Comparison of ENCODE assay signal across 32 cellular contexts in the genomic region with DNA sequence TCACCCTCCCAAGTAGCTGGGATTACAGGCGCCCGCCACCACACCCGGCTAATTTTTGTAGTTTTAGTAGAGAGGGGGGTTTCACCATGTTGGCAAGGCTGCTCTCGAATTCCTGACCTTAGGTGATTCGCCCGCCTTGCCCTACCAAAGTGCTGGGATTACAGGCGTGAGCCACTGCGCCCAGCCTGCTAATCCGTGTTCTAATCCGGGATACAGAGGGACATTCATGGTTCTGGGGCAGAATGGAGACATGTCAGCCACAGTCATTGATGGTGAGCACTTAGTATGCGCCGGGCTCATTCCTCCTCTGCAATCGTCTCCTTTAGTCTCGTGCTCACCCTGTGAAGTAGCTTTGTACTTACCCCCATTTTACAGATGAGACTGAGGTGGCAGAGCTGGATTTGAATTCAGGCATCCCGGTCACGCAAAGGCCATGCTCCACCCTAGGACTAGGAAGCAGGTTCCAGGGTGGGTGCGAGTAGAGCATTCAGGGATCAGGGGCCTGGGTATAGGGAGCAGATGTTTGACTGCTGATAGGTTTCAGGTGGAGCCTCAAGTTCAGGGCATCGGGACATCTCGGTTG. TPM values are rescaled to one million over a fixed set of nuclear protein-coding genes. Genes with fewer than 3 reads are reported as not detected.
DNase-seq lines count a peak whose midpoint lies in the region; ATAC-seq, FAIRE-seq and TF ChIP-seq lines count a peak whose summit lies in the region.
"Had no signal": no experiment of that assay in that cellular context is flagged by ENCODE, and none has a peak within 500 bp of the region (broad histone marks: within the 10 kb centered on the region; RNA-seq: fewer than 3 reads in every experiment).

No MANE protein-coding gene starts in this region.

- CTCF ChIA-PET in HepG2 (lab: Yijun Ruan, JAX; ENCODE audit: low intra/inter-chr PET ratio, low total read pairs): no interaction called here
- CTCF ChIA-PET in activated CD8-positive, alpha-beta T cell treated with anti-CD3 and anti-CD28 coated beads for 36 hours (lab: Charles Lee): interaction anchor here (2.0 kb wide), 1 partner anchor 9 kb away, joined by 5 read pairs; the partner anchor contains the start of gene RRAS

- no peak for DNase-seq in HepG2 (ENCODE audit: low spot score)
- no peak for DNase-seq in right lobe of liver
- peak; percentile 50 for DNase-seq in WERI-Rb-1
- DNase-seq in neural progenitor cell (ENCODE audit: low spot score): no peak
- DNase-seq in HuH-7 (ENCODE audit: low spot score): no peak
- no peak for DNase-seq in activated CD8-positive, alpha-beta T cell treated with anti-CD3 and anti-CD28 coated beads for 36 hours
- no peak for DNase-seq in NCI-H146 (lab: John Stamatoyannopoulos, UW)
- DNase-seq in posterior cingulate gyrus: no peak
- DNase-seq: activated CD4-positive, alpha-beta T cell treated with anti-CD3 and anti-CD28 coated beads for 48 hours; activated effector memory CD4-positive, alpha-beta T cell treated with anti-CD3 and anti-CD28 coated beads, Interleukin-2, amount 50 U/mL, for 16 hours; activated T-cell treated with anti-CD3 and anti-CD28 coated beads, Interleukin-2, amount 50 U/mL, for 1 hour; KG1; MG63; naive B cell; NCI-H1105; NCI-H1930; NCI-H524; PC-3; retina; SHP77; stimulated activated CD4-positive, alpha-beta T cell treated with anti-CD3 and anti-CD28 coated beads, Interleukin-1b, Interleukin-23, amount 100 ng/mL, for 48 hours; stimulated activated naive CD8-positive, alpha-beta T cell treated with anti-CD3 and anti-CD28 coated beads, Interleukin-15, Interleukin-2, amounts not matched to agents 100 U/mL and 50 U/mL, for 24 hours; testis had no signal

- H3K27ac Mint-ChIP-seq in neural progenitor cell: peak overlapping the region; percentile 74
- H3K27ac Mint-ChIP-seq in activated CD8-positive, alpha-beta T cell treated with anti-CD3 and anti-CD28 coated beads for 36 hours: no peak overlapping the region
- H3K27ac Mint-ChIP-seq: dendritic cell treated with granulocyte-macrophage colony-stimulating factor and Interleukin-4, amounts not matched to agents 40 ng/mL and 50 ng/mL, for 4 days; endodermal cell had no signal

- H3K9ac ChIP-seq in HepG2 (ENCODE audit: insufficient read depth, low read depth, low read length) (no peak overlapping the region), neural progenitor cell (no peak overlapping the region)

- POLR2A ChIA-PET in HepG2 (lab: Yijun Ruan, JAX): interaction anchor here (1.0 kb wide), 1 partner anchor 9 kb away, joined by 5 read pairs; no protein-coding TSS in a partner anchor
- POLR2A ChIA-PET in activated CD8-positive, alpha-beta T cell treated with anti-CD3 and anti-CD28 coated beads for 36 hours (lab: Charles Lee): interaction anchor here (1.2 kb wide), 1 partner anchor 67 kb away, joined by 3 read pairs; no protein-coding TSS in a partner anchor

- no TSS peak for BruUV-seq in HepG2 (replicated peaks; lab: Mats Ljungman, UMichigan)

- H3K27ac ChIP-seq in HepG2 (ENCODE audit: extremely low read length, insufficient read depth, low read length) (no peak overlapping the region), right lobe of liver (no peak overlapping the region), WERI-Rb-1 (no peak overlapping the region), neural progenitor cell (no peak overlapping the region)

- H2AFZ ChIP-seq in HepG2 (ENCODE audit: low read length) (no peak overlapping the region), neural progenitor cell (replicated peaks) (no peak overlapping the region)

- peaks cover 10% of the 10 kb centered on the region; the same call in 1 of the 2 replicates for H3K4me1 ChIP-seq in HepG2 (ENCODE audit: insufficient read depth, low read length)
- H3K4me1 ChIP-seq in right lobe of liver: peaks cover 0 to 8% (median 0%) of the 10 kb centered on the region in 4 donors
- peaks cover 14% of the 10 kb centered on the region for H3K4me1 ChIP-seq in neural progenitor cell

- in situ Hi-C loops in HepG2 (cut with HindIII; ENCODE audit: extremely low pct_ligation_motif_present, low pct_unique_long_range_greater_than_20kb): no loop called here

- peaks cover under 1 to 2% of the 10 kb centered on the region in 2 experiments; a peak in 1 of 5 replicates for H3K36me3 ChIP-seq in HepG2 (replicated peaks in 1 of 2; ENCODE audit: control insufficient read depth in 1 of 2, insufficient read depth in 2 of 2, low read length in 2 of 2)
- peaks cover 0 to 6% (median 0%) of the 10 kb centered on the region in 4 donors for H3K36me3 ChIP-seq in right lobe of liver
- peaks cover 20% of the 10 kb centered on the region for H3K36me3 ChIP-seq in WERI-Rb-1
- H3K36me3 ChIP-seq in neural progenitor cell: no peaks in the 10 kb centered on the region

- H3K4me1 Mint-ChIP-seq in neural progenitor cell: peaks cover 24% of the 10 kb centered on the region
- H3K4me1 Mint-ChIP-seq in activated CD8-positive, alpha-beta T cell treated with anti-CD3 and anti-CD28 coated beads for 36 hours (ENCODE audit: low read depth): no peaks in the 10 kb centered on the region
- H3K4me1 Mint-ChIP-seq: endodermal cell had no signal

- no peak for FAIRE-seq in HepG2 (lab: Jason Lieb, UNC)
- FAIRE-seq: GM12891, keratinocyte, small intestine, urothelium cell line had no signal

- H3K27me3 Mint-ChIP-seq in neural progenitor cell (ENCODE audit: insufficient read depth, low read depth): peaks cover 6% of the 10 kb centered on the region
- H3K27me3 Mint-ChIP-seq in activated CD8-positive, alpha-beta T cell treated with anti-CD3 and anti-CD28 coated beads for 36 hours: no peaks in the 10 kb centered on the region
- H3K27me3 Mint-ChIP-seq: central memory CD8-positive, alpha-beta T cell; naive B cell had no signal

- no peak overlapping the region for H3K4me3 ChIP-seq in HepG2 (replicated peaks in 1 of 3; ENCODE audit: insufficient read depth in 1 of 3, low read depth in 2 of 3, low read length in 3 of 3)
- H3K4me3 ChIP-seq in right lobe of liver: no peak overlapping the region
- no peak overlapping the region for H3K4me3 ChIP-seq in WERI-Rb-1 (ENCODE audit: low read depth, low read length)
- no peak overlapping the region for H3K4me3 ChIP-seq in neural progenitor cell
- H3K4me3 ChIP-seq: esophagus muscularis mucosa, MG63, testis had no signal

- H3K4me2 ChIP-seq in HepG2 (ENCODE audit: low read depth, low read length) (no peak overlapping the region), neural progenitor cell (no peak overlapping the region)

- H3K27me3 ChIP-seq in HepG2 (ENCODE audit: control insufficient read depth in 1 of 2, insufficient read depth in 2 of 2, low read length in 2 of 2): no peaks in the 10 kb centered on the region
- no peaks in the 10 kb centered on the region for H3K27me3 ChIP-seq in right lobe of liver
- H3K27me3 ChIP-seq in WERI-Rb-1 (ENCODE audit: insufficient read depth, low read depth, severe bottlenecking): no peaks in the 10 kb centered on the region
- no peaks in the 10 kb centered on the region for H3K27me3 ChIP-seq in neural progenitor cell
- H3K27me3 ChIP-seq: esophagus muscularis mucosa, MG63, testis had no signal

- TF ChIP-seq POLR2A in HepG2 (IDR thresholded peaks at IDR 0.05; ENCODE audit: insufficient read depth in 1 of 2, low read depth in 2 of 2, low read length in 2 of 2) (no peak), right lobe of liver (IDR thresholded peaks at IDR 0.05) (no peak)

- H4K20me1 ChIP-seq in HepG2 (ENCODE audit: insufficient read depth, low read length) (no peaks in the 10 kb centered on the region), neural progenitor cell (ENCODE audit: low read depth) (no peaks in the 10 kb centered on the region)

- ATAC-seq in HepG2: 0 out of 3 replicates have a peak, but pooled peaks have one; percentile 9
- ATAC-seq in right lobe of liver: no peak
- ATAC-seq in activated CD8-positive, alpha-beta T cell treated with anti-CD3 and anti-CD28 coated beads for 36 hours: no peak
- ATAC-seq: stimulated activated naive CD8-positive, alpha-beta T cell treated with anti-CD3 and anti-CD28 coated beads, Interleukin-15, Interleukin-2, amounts not matched to agents 100 U/mL and 50 U/mL, for 24 hours had no signal

- intact Hi-C loops in HepG2 (cut with micrococcal nuclease; ENCODE audit: unreplicated experiment): loop anchor here (1.0 kb wide), 1 partner anchor 15 kb away; no protein-coding TSS in a partner anchor
- intact Hi-C loops in right lobe of liver (cut with DNase I): no loop called here
- intact Hi-C loops in activated CD8-positive, alpha-beta T cell treated with anti-CD3 and anti-CD28 coated beads for 36 hours (cut with micrococcal nuclease): no loop called here
- intact Hi-C loops in posterior cingulate gyrus (cut with DNase I): no loop called here

- no peak for TF ChIP-seq EP300 in HepG2 (IDR thresholded peaks at IDR 0.05; ENCODE audit: low read depth in 2 of 2, low read length in 2 of 2)
- TF ChIP-seq EP300 in HepG2 (CRISPR knock-in tag; IDR thresholded peaks at IDR 0.05; ENCODE audit: borderline replicate concordance): no peak

- WGBS in HepG2 (ENCODE audit: low lambda C conversion rate): 83% methylated on average over 19 of the region's 19 CpGs
- 90% methylated on average over 6 of the region's 19 CpGs for WGBS in right lobe of liver (ENCODE audit: insufficient coverage, low coverage, low lambda C conversion rate, missing lambda C conversion rate)

- peaks cover 11% of the 10 kb centered on the region for H3K36me3 Mint-ChIP-seq in neural progenitor cell
- H3K36me3 Mint-ChIP-seq in activated CD8-positive, alpha-beta T cell treated with anti-CD3 and anti-CD28 coated beads for 36 hours (ENCODE audit: low read depth): peaks cover 11% of the 10 kb centered on the region
- H3K36me3 Mint-ChIP-seq: naive B cell had no signal

- H3K79me2 ChIP-seq in HepG2 (ENCODE audit: insufficient read depth, low read length) (no peaks in the 10 kb centered on the region), neural progenitor cell (ENCODE audit: low read depth) (no peaks in the 10 kb centered on the region)

- H3K4me3 Mint-ChIP-seq in neural progenitor cell: no peak overlapping the region
- H3K4me3 Mint-ChIP-seq in activated CD8-positive, alpha-beta T cell treated with anti-CD3 and anti-CD28 coated beads for 36 hours: no peak overlapping the region
- H3K4me3 Mint-ChIP-seq: central memory CD8-positive, alpha-beta T cell; dendritic cell treated with granulocyte-macrophage colony-stimulating factor and Interleukin-4, amounts not matched to agents 40 ng/mL and 50 ng/mL, for 4 days; endodermal cell; mesothelial cell of epicardium had no signal

- no peaks in the 10 kb centered on the region for H3K9me3 ChIP-seq in HepG2 (ENCODE audit: low read length)
- H3K9me3 ChIP-seq in right lobe of liver: no peaks in the 10 kb centered on the region
- no peaks in the 10 kb centered on the region for H3K9me3 ChIP-seq in WERI-Rb-1 (ENCODE audit: severe bottlenecking)
- H3K9me3 ChIP-seq in neural progenitor cell (ENCODE audit: low read depth): no peaks in the 10 kb centered on the region
- H3K9me3 ChIP-seq: esophagus muscularis mucosa, MG63, testis had no signal

- TF ChIP-seq RAD21 in HepG2 (CRISPR knock-in tag; IDR thresholded peaks at IDR 0.05): no peak

- H3K9me3 Mint-ChIP-seq in neural progenitor cell: no peaks in the 10 kb centered on the region
- no peaks in the 10 kb centered on the region for H3K9me3 Mint-ChIP-seq in activated CD8-positive, alpha-beta T cell treated with anti-CD3 and anti-CD28 coated beads for 36 hours
- H3K9me3 Mint-ChIP-seq: central memory CD8-positive, alpha-beta T cell; dendritic cell treated with granulocyte-macrophage colony-stimulating factor and Interleukin-4, amounts not matched to agents 40 ng/mL and 50 ng/mL, for 4 days; endodermal cell; mesothelial cell of epicardium; naive B cell had no signal

- no peak for TF ChIP-seq CTCF in HepG2 (CRISPR knock-in tag; IDR thresholded peaks at IDR 0.05)
- TF ChIP-seq CTCF in right lobe of liver (IDR thresholded peaks at IDR 0.05): no peak
- TF ChIP-seq CTCF in WERI-Rb-1 (IDR thresholded peaks at IDR 0.05; ENCODE audit: low read depth, low read length): no peak
- no peak for TF ChIP-seq CTCF in neural progenitor cell (IDR thresholded peaks at IDR 0.05)
- no peak for TF ChIP-seq CTCF in activated CD8-positive, alpha-beta T cell treated with anti-CD3 and anti-CD28 coated beads for 36 hours (IDR thresholded peaks at IDR 0.05)

- peaks cover 34% of the 10 kb centered on the region for H3F3A ChIP-seq in neural progenitor cell (ENCODE audit: low read depth)

RNA-seq across cellular contexts. Expression of gene RRAS, which starts 8.2 kb away (rescaled TPM):
- total RNA-seq in HepG2 (2016; rRNA removed; fragmentation: Illumina TruSeq; extraction: Trizol) (0.79 and 1.5 TPM in 2 replicates), right lobe of liver (10 to 100 TPM in 5 of 6 experiments, 1 to 10 TPM in 1; 8.5 to 16.4 (median 11.5) TPM), neural progenitor cell (ENCODE audit: low replicate concordance) (9.6 and 15.2 TPM in 2 replicates)
- 1.7 and 2.4 TPM in 2 replicates for total RNA-seq in HepG2 (2016; cell fraction: cytosol; rRNA removed; fragmentation: Illumina TruSeq; extraction: Trizol; ENCODE audit: low read depth)
- 1.1 and 1.9 TPM in 2 replicates for total RNA-seq in HepG2 (2016; cell fraction: insoluble cytoplasmic fraction; rRNA removed; fragmentation: Illumina TruSeq; extraction: Trizol)
- 2.0 and 2.3 TPM in 2 replicates for total RNA-seq in HepG2 (2016; cell fraction: membrane; rRNA removed; fragmentation: Illumina TruSeq; extraction: Trizol)
- total RNA-seq in HepG2 (2016; cell fraction: nucleus; rRNA removed; fragmentation: Illumina TruSeq; extraction: Trizol): 0.50 and 0.90 TPM in 2 replicates
- 12.0 and 13.5 TPM in 2 replicates for polyA plus RNA-seq in HepG2 (2011; rRNA removed)
- polyA plus RNA-seq in HepG2 (2011; cell fraction: cytosol; rRNA removed): 14.5 and 18.3 TPM in 2 replicates
- polyA plus RNA-seq in HepG2 (2011; cell fraction: nucleus; rRNA removed): 17.2 and 18.4 TPM in 2 replicates
- polyA plus RNA-seq in HepG2 (2012): 4.8 and 7.4 TPM in 2 replicates
- polyA plus RNA-seq in HepG2 (2016; cell fraction: cytosol; fragmentation: Illumina TruSeq; extraction: Trizol; ENCODE audit: low read depth): 6.9 and 7.3 TPM in 2 replicates
- 3.2 and 3.4 TPM in 2 replicates for polyA plus RNA-seq in HepG2 (2016; cell fraction: insoluble cytoplasmic fraction; fragmentation: Illumina TruSeq; extraction: Trizol; ENCODE audit: low read depth)
- polyA plus RNA-seq in HepG2 (2016; cell fraction: membrane; fragmentation: Illumina TruSeq; extraction: Trizol; ENCODE audit: low read depth): 5.3 and 5.9 TPM in 2 replicates
- polyA plus RNA-seq in HepG2 (2016; cell fraction: nucleus; fragmentation: Illumina TruSeq; extraction: Trizol; ENCODE audit: insufficient read depth, low read depth): 2.4 and 2.6 TPM in 2 replicates
- polyA minus RNA-seq in HepG2 (2011; rRNA and poly(A)+ RNA removed; ENCODE audit: low replicate concordance): 5.3 and 19.9 TPM in 2 replicates
- polyA minus RNA-seq in HepG2 (2011; cell fraction: cytosol; rRNA and poly(A)+ RNA removed): 1.6 and 3.0 TPM in 2 replicates
- 0.77 and 1.5 TPM in 2 replicates for polyA minus RNA-seq in HepG2 (2011; cell fraction: nucleus; rRNA and poly(A)+ RNA removed)
- 1 to 10 TPM; 6.3 to 7.1 TPM for total RNA-seq in activated CD8-positive, alpha-beta T cell treated with anti-CD3 and anti-CD28 coated beads for 36 hours

RNA-seq across cellular contexts. Expression of gene SCAF1, which starts 10.3 kb away (rescaled TPM):
- 4.8 and 6.1 TPM in 2 replicates for total RNA-seq in HepG2 (2016; rRNA removed; fragmentation: Illumina TruSeq; extraction: Trizol)
- 1.3 and 1.4 TPM in 2 replicates for total RNA-seq in HepG2 (2016; cell fraction: cytosol; rRNA removed; fragmentation: Illumina TruSeq; extraction: Trizol; ENCODE audit: low read depth)
- 3.2 and 6.2 TPM in 2 replicates for total RNA-seq in HepG2 (2016; cell fraction: insoluble cytoplasmic fraction; rRNA removed; fragmentation: Illumina TruSeq; extraction: Trizol)
- total RNA-seq in HepG2 (2016; cell fraction: membrane; rRNA removed; fragmentation: Illumina TruSeq; extraction: Trizol): 4.5 and 5.4 TPM in 2 replicates
- 6.5 and 7.3 TPM in 2 replicates for total RNA-seq in HepG2 (2016; cell fraction: nucleus; rRNA removed; fragmentation: Illumina TruSeq; extraction: Trizol)
- 3.3 and 4.3 TPM in 2 replicates for polyA plus RNA-seq in HepG2 (2011; rRNA removed)
- polyA plus RNA-seq in HepG2 (2011; cell fraction: cytosol; rRNA removed): 3.1 and 4.0 TPM in 2 replicates
- 21.0 and 25.5 TPM in 2 replicates for polyA plus RNA-seq in HepG2 (2011; cell fraction: nucleus; rRNA removed)
- polyA plus RNA-seq in HepG2 (2012): 17.0 and 18.6 TPM in 2 replicates
- 1.1 and 1.4 TPM in 2 replicates for polyA plus RNA-seq in HepG2 (2016; cell fraction: cytosol; fragmentation: Illumina TruSeq; extraction: Trizol; ENCODE audit: low read depth)
- 8.3 and 13.4 TPM in 2 replicates for polyA plus RNA-seq in HepG2 (2016; cell fraction: insoluble cytoplasmic fraction; fragmentation: Illumina TruSeq; extraction: Trizol; ENCODE audit: low read depth)
- polyA plus RNA-seq in HepG2 (2016; cell fraction: membrane; fragmentation: Illumina TruSeq; extraction: Trizol; ENCODE audit: low read depth): 2.8 and 3.0 TPM in 2 replicates
- 21.4 and 23.8 TPM in 2 replicates for polyA plus RNA-seq in HepG2 (2016; cell fraction: nucleus; fragmentation: Illumina TruSeq; extraction: Trizol; ENCODE audit: insufficient read depth, low read depth)
- polyA minus RNA-seq in HepG2 (2011; rRNA and poly(A)+ RNA removed; ENCODE audit: low replicate concordance): 5.4 and 5.7 TPM in 2 replicates
- polyA minus RNA-seq in HepG2 (2011; cell fraction: cytosol; rRNA and poly(A)+ RNA removed): 3.1 and 4.5 TPM in 2 replicates
- 3.6 and 5.2 TPM in 2 replicates for polyA minus RNA-seq in HepG2 (2011; cell fraction: nucleus; rRNA and poly(A)+ RNA removed)
- total RNA-seq in right lobe of liver: 10 to 100 TPM; 14.6 to 33.0 (median 27.3) TPM
- total RNA-seq in neural progenitor cell (ENCODE audit: low replicate concordance): 8.7 and 27.5 TPM in 2 replicates
- 10 to 100 TPM; 54.5 to 57.2 TPM for total RNA-seq in activated CD8-positive, alpha-beta T cell treated with anti-CD3 and anti-CD28 coated beads for 36 hours

RNA-seq across cellular contexts. Expression of gene IRF3, which starts 34.0 kb away (rescaled TPM):
- total RNA-seq in HepG2 (2016; rRNA removed; fragmentation: Illumina TruSeq; extraction: Trizol) (61.0 and 65.5 TPM in 2 replicates), right lobe of liver (10 to 100 TPM; 29.6 to 41.8 (median 35.3) TPM), neural progenitor cell (ENCODE audit: low replicate concordance) (29.5 and 65.1 TPM in 2 replicates)
- 23.6 and 23.7 TPM in 2 replicates for total RNA-seq in HepG2 (2016; cell fraction: cytosol; rRNA removed; fragmentation: Illumina TruSeq; extraction: Trizol; ENCODE audit: low read depth)
- total RNA-seq in HepG2 (2016; cell fraction: insoluble cytoplasmic fraction; rRNA removed; fragmentation: Illumina TruSeq; extraction: Trizol): 50.6 and 64.5 TPM in 2 replicates
- 26.7 and 37.0 TPM in 2 replicates for total RNA-seq in HepG2 (2016; cell fraction: membrane; rRNA removed; fragmentation: Illumina TruSeq; extraction: Trizol)
- total RNA-seq in HepG2 (2016; cell fraction: nucleus; rRNA removed; fragmentation: Illumina TruSeq; extraction: Trizol): 30.2 and 40.5 TPM in 2 replicates
- 61.9 and 66.2 TPM in 2 replicates for polyA plus RNA-seq in HepG2 (2011; rRNA removed)
- polyA plus RNA-seq in HepG2 (2011; cell fraction: cytosol; rRNA removed): 40.1 and 60.0 TPM in 2 replicates
- polyA plus RNA-seq in HepG2 (2011; cell fraction: nucleus; rRNA removed): 110 and 114 TPM in 2 replicates
- 49.4 and 77.2 TPM in 2 replicates for polyA plus RNA-seq in HepG2 (2012)
- 17.9 and 23.0 TPM in 2 replicates for polyA plus RNA-seq in HepG2 (2016; cell fraction: cytosol; fragmentation: Illumina TruSeq; extraction: Trizol; ENCODE audit: low read depth)
- 44.7 and 50.0 TPM in 2 replicates for polyA plus RNA-seq in HepG2 (2016; cell fraction: insoluble cytoplasmic fraction; fragmentation: Illumina TruSeq; extraction: Trizol; ENCODE audit: low read depth)
- 26.1 and 33.5 TPM in 2 replicates for polyA plus RNA-seq in HepG2 (2016; cell fraction: membrane; fragmentation: Illumina TruSeq; extraction: Trizol; ENCODE audit: low read depth)
- polyA plus RNA-seq in HepG2 (2016; cell fraction: nucleus; fragmentation: Illumina TruSeq; extraction: Trizol; ENCODE audit: insufficient read depth, low read depth): 89.5 and 108 TPM in 2 replicates
- polyA minus RNA-seq in HepG2 (2011; rRNA and poly(A)+ RNA removed; ENCODE audit: low replicate concordance): 34.8 and 80.6 TPM in 2 replicates
- polyA minus RNA-seq in HepG2 (2011; cell fraction: cytosol; rRNA and poly(A)+ RNA removed): 26.6 and 26.9 TPM in 2 replicates
- 7.9 and 16.9 TPM in 2 replicates for polyA minus RNA-seq in HepG2 (2011; cell fraction: nucleus; rRNA and poly(A)+ RNA removed)
- total RNA-seq in activated CD8-positive, alpha-beta T cell treated with anti-CD3 and anti-CD28 coated beads for 36 hours: 100 to 1,000 TPM in 1 of 2 experiments, 10 to 100 TPM in 1; 90.8 to 108 TPM

RNA-seq across cellular contexts. Expression of gene BCL2L12, which starts 34.0 kb away (rescaled TPM):
- total RNA-seq in HepG2 (2016; rRNA removed; fragmentation: Illumina TruSeq; extraction: Trizol) (32.6 and 40.8 TPM in 2 replicates), right lobe of liver (10 to 100 TPM in 4 of 6 experiments, 1 to 10 TPM in 2; 4.5 to 11.6 (median 10.5) TPM), neural progenitor cell (ENCODE audit: low replicate concordance) (6.1 and 41.8 TPM in 2 replicates)
- 40.5 and 48.9 TPM in 2 replicates for total RNA-seq in HepG2 (2016; cell fraction: cytosol; rRNA removed; fragmentation: Illumina TruSeq; extraction: Trizol; ENCODE audit: low read depth)
- 24.9 and 37.3 TPM in 2 replicates for total RNA-seq in HepG2 (2016; cell fraction: insoluble cytoplasmic fraction; rRNA removed; fragmentation: Illumina TruSeq; extraction: Trizol)
- 43.5 and 49.7 TPM in 2 replicates for total RNA-seq in HepG2 (2016; cell fraction: membrane; rRNA removed; fragmentation: Illumina TruSeq; extraction: Trizol)
- total RNA-seq in HepG2 (2016; cell fraction: nucleus; rRNA removed; fragmentation: Illumina TruSeq; extraction: Trizol): 21.3 and 23.0 TPM in 2 replicates
- polyA plus RNA-seq in HepG2 (2011; rRNA removed): 25.9 and 26.8 TPM in 2 replicates
- polyA plus RNA-seq in HepG2 (2011; cell fraction: cytosol; rRNA removed): 15.4 and 32.6 TPM in 2 replicates
- 36.4 and 36.7 TPM in 2 replicates for polyA plus RNA-seq in HepG2 (2011; cell fraction: nucleus; rRNA removed)
- 18.1 and 30.0 TPM in 2 replicates for polyA plus RNA-seq in HepG2 (2012)
- polyA plus RNA-seq in HepG2 (2016; cell fraction: cytosol; fragmentation: Illumina TruSeq; extraction: Trizol; ENCODE audit: low read depth): 55.6 and 70.4 TPM in 2 replicates
- 42.1 and 43.5 TPM in 2 replicates for polyA plus RNA-seq in HepG2 (2016; cell fraction: insoluble cytoplasmic fraction; fragmentation: Illumina TruSeq; extraction: Trizol; ENCODE audit: low read depth)
- 55.2 and 64.2 TPM in 2 replicates for polyA plus RNA-seq in HepG2 (2016; cell fraction: membrane; fragmentation: Illumina TruSeq; extraction: Trizol; ENCODE audit: low read depth)
- 55.4 and 61.4 TPM in 2 replicates for polyA plus RNA-seq in HepG2 (2016; cell fraction: nucleus; fragmentation: Illumina TruSeq; extraction: Trizol; ENCODE audit: insufficient read depth, low read depth)
- polyA minus RNA-seq in HepG2 (2011; rRNA and poly(A)+ RNA removed; ENCODE audit: low replicate concordance): 13.7 and 25.5 TPM in 2 replicates
- polyA minus RNA-seq in HepG2 (2011; cell fraction: cytosol; rRNA and poly(A)+ RNA removed): 6.4 and 11.1 TPM in 2 replicates
- polyA minus RNA-seq in HepG2 (2011; cell fraction: nucleus; rRNA and poly(A)+ RNA removed): 4.2 and 9.6 TPM in 2 replicates
- total RNA-seq in activated CD8-positive, alpha-beta T cell treated with anti-CD3 and anti-CD28 coated beads for 36 hours: 10 to 100 TPM; 63.4 to 64.6 TPM

RNA-seq across cellular contexts. Expression of gene PRR12, which starts 40.7 kb away (rescaled TPM):
- total RNA-seq in HepG2 (2016; rRNA removed; fragmentation: Illumina TruSeq; extraction: Trizol) (1.5 and 1.6 TPM in 2 replicates), right lobe of liver (1 to 10 TPM; 4.0 to 8.5 (median 5.5) TPM), neural progenitor cell (ENCODE audit: low replicate concordance) (3.2 and 9.0 TPM in 2 replicates)
- total RNA-seq in HepG2 (2016; cell fraction: cytosol; rRNA removed; fragmentation: Illumina TruSeq; extraction: Trizol; ENCODE audit: low read depth): 1.2 TPM in 2 replicates
- 1.2 and 1.4 TPM in 2 replicates for total RNA-seq in HepG2 (2016; cell fraction: insoluble cytoplasmic fraction; rRNA removed; fragmentation: Illumina TruSeq; extraction: Trizol)
- total RNA-seq in HepG2 (2016; cell fraction: membrane; rRNA removed; fragmentation: Illumina TruSeq; extraction: Trizol): 1.8 and 1.9 TPM in 2 replicates
- 2.2 and 3.7 TPM in 2 replicates for total RNA-seq in HepG2 (2016; cell fraction: nucleus; rRNA removed; fragmentation: Illumina TruSeq; extraction: Trizol)
- 0.62 and 0.74 TPM in 2 replicates for polyA plus RNA-seq in HepG2 (2011; rRNA removed)
- 0.22 and 0.24 TPM in 2 replicates for polyA plus RNA-seq in HepG2 (2011; cell fraction: cytosol; rRNA removed)
- polyA plus RNA-seq in HepG2 (2011; cell fraction: nucleus; rRNA removed): 3.3 and 4.2 TPM in 2 replicates
- 5.1 and 5.6 TPM in 2 replicates for polyA plus RNA-seq in HepG2 (2012)
- 0.41 and 0.69 TPM in 2 replicates for polyA plus RNA-seq in HepG2 (2016; cell fraction: cytosol; fragmentation: Illumina TruSeq; extraction: Trizol; ENCODE audit: low read depth)
- 4.8 and 6.1 TPM in 2 replicates for polyA plus RNA-seq in HepG2 (2016; cell fraction: insoluble cytoplasmic fraction; fragmentation: Illumina TruSeq; extraction: Trizol; ENCODE audit: low read depth)
- 0.89 and 1.1 TPM in 2 replicates for polyA plus RNA-seq in HepG2 (2016; cell fraction: membrane; fragmentation: Illumina TruSeq; extraction: Trizol; ENCODE audit: low read depth)
- polyA plus RNA-seq in HepG2 (2016; cell fraction: nucleus; fragmentation: Illumina TruSeq; extraction: Trizol; ENCODE audit: insufficient read depth, low read depth): 11.5 and 11.7 TPM in 2 replicates
- polyA minus RNA-seq in HepG2 (2011; rRNA and poly(A)+ RNA removed; ENCODE audit: low replicate concordance): 0.98 and 1.4 TPM in 2 replicates
- 1.8 and 2.5 TPM in 2 replicates for polyA minus RNA-seq in HepG2 (2011; cell fraction: cytosol; rRNA and poly(A)+ RNA removed)
- polyA minus RNA-seq in HepG2 (2011; cell fraction: nucleus; rRNA and poly(A)+ RNA removed): 1.5 and 1.8 TPM in 2 replicates
- total RNA-seq in activated CD8-positive, alpha-beta T cell treated with anti-CD3 and anti-CD28 coated beads for 36 hours: 10 to 100 TPM; 16.0 to 17.8 TPM
